1 cellular context compared by ENCODE assay signal in genomic region chr17:68435876-68436842, GRCh38.
TF ChIP-seq lines count a peak whose summit lies in the region.

No MANE protein-coding gene starts in this region.

TF ChIP-seq in HepG2, 621 proteins besides CTCF, POLR2A, EP300 and RAD21 (continued from another document and continues in another):
- TF ChIP-seq ELK4 (CRISPR knock-in tag; IDR thresholded peaks at IDR 0.05; ENCODE audit: borderline replicate concordance) (no peak), REST (IDR thresholded peaks at IDR 0.05; ENCODE audit: borderline replicate concordance in 1 of 2, low read depth in 1 of 2, low read length in 2 of 2) (no peak), FOSL2 (CRISPR knock-in tag; IDR thresholded peaks at IDR 0.05) (no peak; the same call in 1 of the 2 replicates), CREM (IDR thresholded peaks at IDR 0.05) (no peak; the same call in 1 of the 2 replicates), CREM (CRISPR knock-in tag; IDR thresholded peaks at IDR 0.05) (no peak), CENPT (CRISPR knock-in tag; IDR thresholded peaks at IDR 0.05; ENCODE audit: low read depth) (no peak), CEBPG (CRISPR knock-in tag; IDR thresholded peaks at IDR 0.05) (peak; percentile 50), HOXA5 (CRISPR knock-in tag; IDR thresholded peaks at IDR 0.05) (no peak), RARG (CRISPR knock-in tag; IDR thresholded peaks at IDR 0.05; ENCODE audit: low read depth) (no peak), ZNF672 (CRISPR knock-in tag; IDR thresholded peaks at IDR 0.05) (no peak), GATAD2A (CRISPR knock-in tag; IDR thresholded peaks at IDR 0.05) (peak; percentile 69; the same call in 1 of the 2 replicates), TBX3 (IDR thresholded peaks at IDR 0.05; ENCODE audit: borderline replicate concordance) (no peak), SMC3 (IDR thresholded peaks at IDR 0.05; ENCODE audit: low read length) (peak; percentile 92), THAP7 (CRISPR knock-in tag; IDR thresholded peaks at IDR 0.05) (no peak), ZNF7 (CRISPR knock-in tag; IDR thresholded peaks at IDR 0.05) (no peak), ZGPAT (CRISPR knock-in tag; IDR thresholded peaks at IDR 0.05) (no peak), ZNF782 (CRISPR knock-in tag; IDR thresholded peaks at IDR 0.05; ENCODE audit: borderline replicate concordance) (no peak), KDM2A (CRISPR knock-in tag; IDR thresholded peaks at IDR 0.05; ENCODE audit: borderline replicate concordance, low read depth) (0 out of 2 replicates have a peak, but pooled peaks have one; percentile 27), PPARG (CRISPR knock-in tag; conservative IDR thresholded peaks at IDR 0.05) (no peak), TSC22D2 (CRISPR knock-in tag; IDR thresholded peaks at IDR 0.05; ENCODE audit: borderline replicate concordance) (peak; percentile 59; the same call in 1 of the 2 replicates), NR2C2 (CRISPR knock-in tag; IDR thresholded peaks at IDR 0.05; ENCODE audit: borderline replicate concordance) (no peak), TARDBP (CRISPR knock-in tag; IDR thresholded peaks at IDR 0.05) (no peak), RERE (CRISPR knock-in tag; IDR thresholded peaks at IDR 0.05; ENCODE audit: low read depth) (no peak), RFXANK (CRISPR knock-in tag; IDR thresholded peaks at IDR 0.05) (no peak), MEF2D (CRISPR knock-in tag; IDR thresholded peaks at IDR 0.05) (peak; percentile 58; the same call in 1 of the 2 replicates), YEATS2 (CRISPR knock-in tag; IDR thresholded peaks at IDR 0.05; ENCODE audit: borderline replicate concordance) (peak; percentile 52; the same call in 1 of the 2 replicates), ZNF256 (CRISPR knock-in tag; conservative IDR thresholded peaks at IDR 0.05) (no peak), ZNF44 (CRISPR knock-in tag; IDR thresholded peaks at IDR 0.05) (no peak; the same call in 1 of the 2 replicates), NR1H2 (CRISPR knock-in tag; IDR thresholded peaks at IDR 0.05; ENCODE audit: borderline replicate concordance, low read depth) (no peak), ZNF558 (CRISPR knock-in tag; IDR thresholded peaks at IDR 0.05; ENCODE audit: borderline replicate concordance) (no peak), TRAFD1 (CRISPR knock-in tag; IDR thresholded peaks at IDR 0.05; ENCODE audit: borderline replicate concordance) (no peak), THAP11 (CRISPR knock-in tag; IDR thresholded peaks at IDR 0.05) (no peak), HDAC1 (CRISPR knock-in tag; IDR thresholded peaks at IDR 0.05) (no peak), TFDP1 (CRISPR knock-in tag; IDR thresholded peaks at IDR 0.05; ENCODE audit: borderline replicate concordance) (no peak), CHCHD3 (CRISPR knock-in tag; IDR thresholded peaks at IDR 0.05) (no peak), CEBPB (IDR thresholded peaks at IDR 0.05; ENCODE audit: borderline replicate concordance, low read depth, low read length) (no peak), ZNF570 (CRISPR knock-in tag; IDR thresholded peaks at IDR 0.05; ENCODE audit: borderline replicate concordance) (no peak), ATF1 (CRISPR knock-in tag; IDR thresholded peaks at IDR 0.05) (no peak), RFX3 (CRISPR knock-in tag; IDR thresholded peaks at IDR 0.05) (no peak), ZNF230 (CRISPR knock-in tag; IDR thresholded peaks at IDR 0.05) (no peak), MIXL1 (CRISPR knock-in tag; IDR thresholded peaks at IDR 0.05) (peak; percentile 67; the same call in 1 of the 2 replicates), ZNF563 (CRISPR knock-in tag; IDR thresholded peaks at IDR 0.05) (no peak), ZSCAN5A (CRISPR knock-in tag; IDR thresholded peaks at IDR 0.05; ENCODE audit: borderline replicate concordance) (peak; percentile 55; the same call in 1 of the 2 replicates), JDP2 (CRISPR knock-in tag; IDR thresholded peaks at IDR 0.05; ENCODE audit: borderline replicate concordance) (no peak), TEF (CRISPR knock-in tag; IDR thresholded peaks at IDR 0.05) (no peak), SOX6 (IDR thresholded peaks at IDR 0.05) (no peak), SOX6 (CRISPR knock-in tag; IDR thresholded peaks at IDR 0.05) (0 out of 2 replicates have a peak, but pooled peaks have one; percentile 6), ZNF605 (CRISPR knock-in tag; IDR thresholded peaks at IDR 0.05) (no peak), U2AF1 (optimal IDR thresholded peaks at IDR 0.05; ENCODE audit: low read depth, low read length) (no peak), SMYD3 (CRISPR knock-in tag; IDR thresholded peaks at IDR 0.05) (no peak), CREBL2 (CRISPR knock-in tag; IDR thresholded peaks at IDR 0.05; ENCODE audit: borderline replicate concordance) (no peak), JARID2 (CRISPR knock-in tag; IDR thresholded peaks at IDR 0.05; ENCODE audit: insufficient replicate concordance) (peak; percentile 78)
